7 cellular contexts compared by ENCODE assay signal in the genomic region with DNA sequence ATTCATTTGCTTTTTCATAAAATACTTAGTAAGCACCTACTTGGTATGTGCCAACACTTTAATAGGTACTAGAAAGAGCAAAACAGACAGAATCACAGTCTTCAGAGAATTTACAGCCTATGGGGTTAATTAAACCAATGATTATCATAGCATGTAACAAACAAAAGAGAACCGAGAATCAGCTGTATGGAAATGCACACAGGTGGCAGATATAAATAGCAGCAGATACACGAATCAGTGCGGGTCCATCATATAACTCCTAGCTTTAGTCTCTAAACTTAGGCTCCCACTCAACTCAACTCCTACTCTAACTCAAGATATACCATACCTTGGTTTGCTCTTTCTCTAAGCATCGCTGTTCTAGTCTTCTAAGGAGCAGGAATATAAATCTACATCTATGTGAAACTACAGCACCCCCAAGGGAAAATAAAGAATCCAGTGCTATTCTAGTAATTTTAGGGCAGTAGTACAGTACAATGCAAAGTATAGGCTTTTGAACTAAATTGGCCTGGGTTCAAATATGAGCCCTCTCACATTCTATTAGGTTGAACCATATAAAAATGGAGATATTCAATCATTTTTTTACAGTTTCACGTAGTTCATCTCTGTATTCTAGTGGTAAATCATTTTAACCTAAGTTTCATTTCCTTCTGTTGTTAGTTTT.
DNase-seq lines count a peak whose midpoint lies in the region; ATAC-seq and TF ChIP-seq lines count a peak whose summit lies in the region.
"Not testable (repeated sequence)": the region's sequence is repeated elsewhere in the genome, so short reads cannot be mapped to it uniquely, and the experiment has no call there.

No MANE protein-coding gene starts in this region.

- H3K9me2 ChIP-seq in MM.1S (replicated peaks; ENCODE audit: insufficient read depth, low read length): not testable (repeated sequence)

- ATAC-seq in GM18861 (IDR thresholded peaks at IDR 0.05; ENCODE audit: unreplicated experiment) (peak; percentile 69), GM19463 (IDR thresholded peaks at IDR 0.05; ENCODE audit: unreplicated experiment) (peak; percentile 69), GM21717 (IDR thresholded peaks at IDR 0.05; ENCODE audit: unreplicated experiment) (peak; percentile 87), HG02884 (IDR thresholded peaks at IDR 0.05; ENCODE audit: unreplicated experiment) (peak; percentile 62), HG03280 (IDR thresholded peaks at IDR 0.05; ENCODE audit: unreplicated experiment) (peak; percentile 76)

- intact Hi-C loops in left ventricle myocardium inferior (cut with micrococcal nuclease): not testable (repeated sequence)

- not testable (repeated sequence) for H3K79me2 ChIP-seq in MM.1S (ENCODE audit: low read length)

- not testable (repeated sequence) for H3K9ac ChIP-seq in MM.1S (ENCODE audit: low read length)

- not testable (repeated sequence) for TF ChIP-seq CTCF in MM.1S (IDR thresholded peaks at IDR 0.05; ENCODE audit: low read length); left ventricle myocardium inferior (IDR thresholded peaks at IDR 0.05; ENCODE audit: borderline replicate concordance)

- not testable (repeated sequence) for H3K4me1 ChIP-seq in MM.1S (ENCODE audit: low read length); left ventricle myocardium inferior

- not testable (repeated sequence) for H3F3A ChIP-seq in MM.1S (ENCODE audit: insufficient read depth, low read length)

- DNase-seq in MM.1S, left ventricle myocardium inferior: not testable (repeated sequence)

- not testable (repeated sequence) for H3K4me3 ChIP-seq in MM.1S (ENCODE audit: low read length); left ventricle myocardium inferior

- H3K36me3 ChIP-seq in MM.1S (replicated peaks; ENCODE audit: insufficient read depth, low read length); left ventricle myocardium inferior: not testable (repeated sequence)

- not testable (repeated sequence) for H2AFZ ChIP-seq in MM.1S (ENCODE audit: low read length)

- not testable (repeated sequence) for H3K27me3 ChIP-seq in MM.1S (replicated peaks; ENCODE audit: insufficient read depth, low read length); left ventricle myocardium inferior (ENCODE audit: low read depth)

- not testable (repeated sequence) for H3K4me2 ChIP-seq in MM.1S (ENCODE audit: low read depth, low read length)

- not testable (repeated sequence) for H4K20me1 ChIP-seq in MM.1S (ENCODE audit: insufficient read depth, low read length)

- H3K27ac ChIP-seq in MM.1S (ENCODE audit: low read length): peak overlapping the region; percentile 49; the same call in 1 of the 2 replicates
- H3K27ac ChIP-seq in left ventricle myocardium inferior (replicated peaks): peak overlapping the region; percentile 40

- H3K9me3 ChIP-seq in MM.1S (replicated peaks; ENCODE audit: insufficient read depth, low read length); left ventricle myocardium inferior (replicated peaks): not testable (repeated sequence)
